20 cellular contexts compared by ENCODE assay signal in the genomic region with DNA sequence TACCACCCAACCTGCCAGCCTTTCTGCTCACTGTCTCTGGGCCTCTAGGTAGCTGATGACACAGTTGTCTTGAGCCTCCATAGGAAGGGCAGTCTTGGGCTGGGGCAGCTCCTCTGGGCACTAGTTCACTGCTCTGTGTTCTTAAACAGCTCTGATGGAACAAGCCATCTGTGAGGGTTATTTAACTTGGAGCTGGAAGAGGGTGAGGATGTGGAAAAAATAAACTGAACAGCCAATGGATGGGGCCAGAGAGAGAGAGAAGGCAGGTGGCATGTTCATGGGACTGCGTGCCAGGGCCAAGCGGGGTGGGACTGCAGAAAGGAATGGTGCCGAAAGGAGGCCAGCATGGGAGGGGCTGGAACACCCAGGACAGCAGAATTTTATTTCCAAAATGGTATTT. TPM values are rescaled to one million over a fixed set of nuclear protein-coding genes. Genes with fewer than 3 reads are reported as not detected.
DNase-seq lines count a peak whose midpoint lies in the region; ATAC-seq, FAIRE-seq and TF ChIP-seq lines count a peak whose summit lies in the region.
"Had no signal": no experiment of that assay in that cellular context is flagged by ENCODE, and none has a peak within 500 bp of the region (broad histone marks: within the 10 kb centered on the region; RNA-seq: fewer than 3 reads in every experiment).

No MANE protein-coding gene starts in this region.

- TF ChIP-seq CTCF in H1 (IDR thresholded peaks at IDR 0.05; ENCODE audit: control extremely low read depth in 1 of 3, insufficient read depth in 1 of 3, low read depth in 1 of 3, low read length in 3 of 3) = no peak
- no peak for TF ChIP-seq CTCF in CD4-positive, alpha-beta T cell (IDR thresholded peaks at IDR 0.05)

- no peaks in the 10 kb centered on the region for H3K9me3 ChIP-seq in H1 (ENCODE audit: insufficient read depth in 2 of 2, low read depth in 1 of 2, low read length in 1 of 2)
- H3K9me3 ChIP-seq in CD4-positive, alpha-beta T cell (ENCODE audit: control insufficient read depth, low read length) = no peaks in the 10 kb centered on the region
- H3K9me3 ChIP-seq: sigmoid colon, vagina had no signal

- DNase-seq in Right ventricle myocardium inferior (ENCODE audit: missing footprints) = no peak
- no peak for DNase-seq in cardiac septum (ENCODE audit: low spot score)
- DNase-seq in H1 (ENCODE audit: low read depth in 1 of 2, low spot score in 2 of 2) = no peak
- DNase-seq in myocyte (ENCODE audit: low read depth) = peak; percentile 37
- DNase-seq in RCC 7860 (ENCODE audit: low spot score) = no peak
- DNase-seq in CD4-positive, alpha-beta T cell = no peak
- DNase-seq in NK-92 treated with Interleukin-12 subunit alpha and Interleukin-12 subunit beta, amount 100 ng/mL, for 24 hours (lab: John Stamatoyannopoulos, UW) = no peak
- DNase-seq in activated T-cell treated with anti-CD3 and anti-CD28 coated beads, Interleukin-2, amount 50 U/mL, for 48 hours = no peak
- DNase-seq: ACHN; activated CD4-positive, alpha-beta T cell treated with anti-CD3 and anti-CD28 coated beads, Interleukin-2, amount 10 ng/mL, durations not matched to agents 24 days and 14 days; activated gamma-delta T cell treated with Interleukin-2 at 50 U/mL for 16 hours; anterior cingulate cortex; DMS153; naive thymus-derived CD4-positive, alpha-beta T cell; NCI-H2227 treated with DMSO at 0.1 percent for 48 hours; sigmoid colon had no signal

- TF ChIP-seq EP300 in H1 (IDR thresholded peaks at IDR 0.05; ENCODE audit: borderline replicate concordance in 1 of 2, low read depth in 2 of 2, low read length in 2 of 2) = no peak

- H3K23ac ChIP-seq in H1 (ENCODE audit: insufficient read length) = no peak overlapping the region

- no peak overlapping the region for H2BK12ac ChIP-seq in H1 (ENCODE audit: low read depth, low read length)

- no peak overlapping the region for H2BK120ac ChIP-seq in H1 (replicated peaks; ENCODE audit: low read depth, low read length)

- H2BK20ac ChIP-seq in H1 (ENCODE audit: low read length) = no peak overlapping the region

- no peak overlapping the region for H2AK5ac ChIP-seq in H1 (ENCODE audit: low read depth, low read length)

- H3K27ac ChIP-seq in H1 (ENCODE audit: low read depth, low read length) = no peak overlapping the region
- H3K27ac ChIP-seq in CD4-positive, alpha-beta T cell (ENCODE audit: low read depth, low read length) = no peak overlapping the region
- H3K27ac ChIP-seq: vagina had no signal

- H2BK5ac ChIP-seq in H1 (ENCODE audit: low read depth, low read length) = no peak overlapping the region

- POLR2A ChIA-PET in H1 (lab: Charles Lee; ENCODE audit: partially characterized antibody) = no interaction called here
- POLR2A ChIA-PET in CD4-positive, alpha-beta T cell (lab: Charles Lee) = no interaction called here

- H3K79me2 ChIP-seq in H1 (ENCODE audit: control insufficient read depth in 1 of 2, insufficient read depth in 2 of 2, low read length in 2 of 2) = no peaks in the 10 kb centered on the region

- no peaks in the 10 kb centered on the region for H3K36me3 ChIP-seq in H1 (ENCODE audit: control insufficient read depth in 2 of 4, insufficient read depth in 4 of 4, low read length in 3 of 4)
- H3K36me3 ChIP-seq: sigmoid colon, vagina had no signal

- no peak overlapping the region for H3K4me3 ChIP-seq in H1 (ENCODE audit: extremely low read depth in 1 of 4, insufficient read depth in 2 of 4, low read depth in 3 of 4, low read length in 4 of 4)
- H3K4me3 ChIP-seq: sigmoid colon, vagina had no signal

- no peaks in the 10 kb centered on the region for H3K4me1 ChIP-seq in H1 (replicated peaks in 1 of 4; ENCODE audit: control insufficient read depth in 3 of 4, insufficient read depth in 4 of 4, low read length in 3 of 4)

- H3K18ac ChIP-seq in H1 (ENCODE audit: extremely low read depth, low read length) = no peak overlapping the region

- H4K8ac ChIP-seq in H1 (ENCODE audit: extremely low read depth, insufficient read depth, low read length) = 0 out of 2 replicates have a peak overlapping the region, but pooled peaks have one; percentile 8

- no peaks in the 10 kb centered on the region for H3K27me3 ChIP-seq in H1 (replicated peaks in 1 of 4; ENCODE audit: control insufficient read depth in 3 of 4, extremely low read depth in 1 of 4, insufficient read depth in 3 of 4, low read length in 3 of 4)
- no peaks in the 10 kb centered on the region for H3K27me3 ChIP-seq in CD4-positive, alpha-beta T cell (ENCODE audit: control insufficient read depth, insufficient read depth, low read length)
- H3K27me3 ChIP-seq: sigmoid colon, vagina had no signal

- no peak overlapping the region for H2BK15ac ChIP-seq in H1 (ENCODE audit: low read length)

- no peak overlapping the region for H3K4me2 ChIP-seq in H1 (ENCODE audit: insufficient read depth in 1 of 2, low read depth in 2 of 2, low read length in 2 of 2)

- no peak overlapping the region for H3K9ac ChIP-seq in H1 (replicated peaks in 1 of 4; ENCODE audit: extremely low read depth in 1 of 4, low read depth in 3 of 4, low read length in 3 of 4)

- TF ChIP-seq RAD21 in H1 (IDR thresholded peaks at IDR 0.05 in 1 of 2, conservative IDR thresholded peaks at IDR 0.05 in 1 of 2; ENCODE audit: low read depth in 2 of 2, low read length in 2 of 2) = no peak

- H3K23me2 ChIP-seq in H1 (ENCODE audit: low read depth, low read length) = no peaks in the 10 kb centered on the region

- no peaks in the 10 kb centered on the region for H4K20me1 ChIP-seq in H1 (replicated peaks in 1 of 2; ENCODE audit: control insufficient read depth in 1 of 2, insufficient read depth in 2 of 2, low read length in 2 of 2)

- H3K4me1 Mint-ChIP-seq in CD4-positive, alpha-beta T cell (ENCODE audit: low read depth) = peaks cover 14% of the 10 kb centered on the region

- no peak overlapping the region for H3K14ac ChIP-seq in H1 (ENCODE audit: insufficient read length)

- H3K27me3 Mint-ChIP-seq in CD4-positive, alpha-beta T cell = no peaks in the 10 kb centered on the region
- H3K27me3 Mint-ChIP-seq: activated CD4-positive, alpha-beta T cell treated with anti-CD3 and anti-CD28 coated beads, Interleukin-2, amount 10 ng/mL, durations not matched to agents 24 days and 14 days; naive thymus-derived CD4-positive, alpha-beta T cell had no signal

- no peak overlapping the region for H2AFZ ChIP-seq in H1 (ENCODE audit: low read length)

- no peak overlapping the region for H3K4me3 Mint-ChIP-seq in CD4-positive, alpha-beta T cell
- H3K4me3 Mint-ChIP-seq: activated CD4-positive, alpha-beta T cell treated with anti-CD3 and anti-CD28 coated beads, Interleukin-2, amount 10 ng/mL, durations not matched to agents 24 days and 14 days; naive thymus-derived CD4-positive, alpha-beta T cell had no signal

- 82% methylated on average over 3 of the region's 3 CpGs; no CpG with 5 or more reads in 1 of the 2 experiments for WGBS in H1 (ENCODE audit: extremely low coverage in 1 of 2, insufficient coverage in 1 of 2, insufficient read length in 1 of 2, insufficient replicate concordance in 2 of 2, low coverage in 1 of 2, low lambda C conversion rate in 2 of 2, missing lambda C conversion rate in 1 of 2), 2 experiments

- CTCF ChIA-PET in H1 (lab: Charles Lee; ENCODE audit: partially characterized antibody) = interaction anchor here (0.6 to 4.0 kb wide), 8 partner anchors 11 to 238 kb away, joined by 3 to 27 read pairs (median 3); no protein-coding TSS in a partner anchor
- CTCF ChIA-PET in CD4-positive, alpha-beta T cell (lab: Charles Lee) = no interaction called here

- no peaks in the 10 kb centered on the region for H3K9me3 Mint-ChIP-seq in CD4-positive, alpha-beta T cell
- H3K9me3 Mint-ChIP-seq: activated CD4-positive, alpha-beta T cell treated with anti-CD3 and anti-CD28 coated beads, Interleukin-2, amount 10 ng/mL, durations not matched to agents 24 days and 14 days; naive thymus-derived CD4-positive, alpha-beta T cell had no signal

- no peak overlapping the region for H4K5ac ChIP-seq in H1 (ENCODE audit: insufficient read length, low read depth, low read length)

- H3K56ac ChIP-seq in H1 (replicated peaks; ENCODE audit: insufficient read length, low read depth, low read length) = no peak overlapping the region

- H3K27ac Mint-ChIP-seq in CD4-positive, alpha-beta T cell = no peak overlapping the region
- H3K27ac Mint-ChIP-seq: activated CD4-positive, alpha-beta T cell treated with anti-CD3 and anti-CD28 coated beads, Interleukin-2, amount 10 ng/mL, durations not matched to agents 24 days and 14 days; naive thymus-derived CD4-positive, alpha-beta T cell had no signal

- no peaks in the 10 kb centered on the region for H3K79me1 ChIP-seq in H1 (ENCODE audit: low read depth, low read length)

- no peak for TF ChIP-seq POLR2A in H1 (IDR thresholded peaks at IDR 0.05; ENCODE audit: control extremely low read depth in 1 of 2, low read depth in 2 of 2, low read length in 2 of 2)

- H3K4ac ChIP-seq in H1 (replicated peaks; ENCODE audit: insufficient read length, low read depth, low read length) = no peak overlapping the region

- ATAC-seq in Right ventricle myocardium inferior = peak; percentile 42
- ATAC-seq in CD4-positive, alpha-beta T cell (ENCODE audit: poor library complexity) = no peak
- ATAC-seq: HCT116; naive thymus-derived CD4-positive, alpha-beta T cell had no signal

- FAIRE-seq in H1 (lab: Jason Lieb, UNC) (no peak), RCC 7860 (lab: Jason Lieb, UNC) (no peak)
- FAIRE-seq: colon, GM12891 had no signal

- peaks cover 13% of the 10 kb centered on the region for H3K36me3 Mint-ChIP-seq in CD4-positive, alpha-beta T cell (ENCODE audit: low read depth)

- H4K91ac ChIP-seq in H1 (replicated peaks; ENCODE audit: insufficient read length, low read length) = no peak overlapping the region

- intact Hi-C loops in Right ventricle myocardium inferior (cut with DNase I) = no loop called here
- intact Hi-C loops in cardiac septum (cut with DNase I) = no loop called here
- intact Hi-C loops in CD4-positive, alpha-beta T cell (cut with DNase I, micrococcal nuclease) = no loop called here

TF ChIP-seq in H1, 55 proteins besides CTCF, POLR2A, EP300 and RAD21:
- no peak for TF ChIP-seq SIRT6 (IDR thresholded peaks at IDR 0.05; ENCODE audit: low read length)
TF ChIP-seq in H1: peak in this region for 0.

RNA-seq across cellular contexts. Expression of a gene that starts 52.6 kb away (rescaled TPM):
- total RNA-seq in Right ventricle myocardium inferior (22.7 TPM), cardiac septum (15.0 TPM), myocyte (2.9 and 6.8 TPM in 2 replicates)
- total RNA-seq in H1 (2021; fragmentation: NEBNext Ultra II Directional; extraction: Animal tissue kit (Norgen Biotek cat#: 25700)) = 0.09 and 0.19 TPM in 2 replicates
- polyA plus RNA-seq in H1 (2011; rRNA removed) = 0.06 and 0.11 TPM in 2 replicates
- polyA plus RNA-seq in H1 (2011; cell fraction: cytosol; rRNA removed) = 0.09 TPM
- 0.20 TPM for polyA plus RNA-seq in H1 (2011; cell fraction: nucleus; rRNA removed)
- polyA plus RNA-seq in H1 (2012, experiment 1 of 2) = 0.09 to 0.24 TPM (median 0.20 TPM) in 4 replicates
- 0.20 TPM for polyA plus RNA-seq in H1 (2012, experiment 2 of 2)
- 0.02 TPM for polyA plus RNA-seq in H1 (2013, experiment 1 of 2)
- polyA plus RNA-seq in H1 (2013, experiment 2 of 2) = 0.11 TPM
- polyA minus RNA-seq in H1 (2011; rRNA and poly(A)+ RNA removed) = 0.22 TPM in 1 of 2 replicates, not detected in the other
- not detected for polyA minus RNA-seq in H1 (2011; cell fraction: cytosol; rRNA and poly(A)+ RNA removed)
- polyA minus RNA-seq in H1 (2011; cell fraction: nucleus; rRNA and poly(A)+ RNA removed) = 0.30 TPM
- polyA plus RNA-seq in myocyte (2012) = 1.9 TPM
- total RNA-seq in CD4-positive, alpha-beta T cell = 1 to 10 TPM; 2.4 to 3.0 TPM
